In the genomic region with DNA sequence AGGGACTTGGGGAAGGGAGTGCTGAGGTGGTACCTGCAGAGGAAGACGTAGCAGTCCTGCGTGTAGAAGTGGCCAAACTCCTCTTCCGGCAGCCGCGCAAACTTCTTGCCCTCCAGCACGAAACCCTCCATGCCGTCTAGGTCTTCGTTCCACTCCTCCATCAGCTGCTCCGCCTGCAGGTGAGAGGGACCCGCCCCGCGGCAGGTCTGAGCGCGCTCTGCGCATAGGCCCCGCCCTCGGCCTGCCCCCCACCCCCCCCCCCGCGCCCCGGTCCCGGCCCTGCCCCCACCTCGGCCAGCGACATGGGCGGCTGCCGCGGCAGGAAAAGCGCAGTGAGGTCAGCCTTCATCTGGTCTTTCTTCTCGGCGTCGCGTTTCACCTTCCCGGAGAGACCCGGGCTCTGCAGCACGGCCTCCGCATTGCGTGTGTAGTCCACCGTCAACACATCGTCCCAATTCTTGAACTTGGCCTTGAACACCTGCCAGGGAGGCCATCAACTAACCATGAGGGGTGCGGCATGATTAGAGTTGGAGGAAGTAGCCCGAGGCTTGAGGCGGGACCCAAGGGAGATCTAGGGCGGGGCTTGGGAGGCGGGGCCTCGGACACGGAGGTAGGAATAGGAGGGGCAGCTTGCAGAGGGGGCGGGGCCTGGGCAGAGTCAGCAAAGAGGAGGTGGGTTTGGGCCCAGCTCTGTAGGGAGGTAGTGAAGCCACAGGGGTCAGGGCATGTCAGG, we compare ENCODE assay signal across 10 cellular contexts. TPM values are rescaled to one million over a fixed set of nuclear protein-coding genes. Genes with fewer than 3 reads are reported as not detected.
DNase-seq lines count a peak whose midpoint lies in the region; ATAC-seq and TF ChIP-seq lines count a peak whose summit lies in the region.
"Had no signal": no experiment of that assay in that cellular context is flagged by ENCODE, and none has a peak within 500 bp of the region (broad histone marks: within the 10 kb centered on the region; RNA-seq: fewer than 3 reads in every experiment).

No MANE protein-coding gene starts in this region.

- H3K36me3 ChIP-seq in thyroid gland = peaks cover 64 to 66% of the 10 kb centered on the region in 2 donors

- H3K4me1 Mint-ChIP-seq in brain = peaks cover 9% of the 10 kb centered on the region

- no peaks in the 10 kb centered on the region for H3K27me3 ChIP-seq in thyroid gland
- H3K27me3 ChIP-seq: BLaER1 treated with 17β-estradiol and CSF1 and Interleukin-3, amounts not matched to agents 10 nM and 100 nM; SJSA1 had no signal

- no peak overlapping the region for H3K27ac ChIP-seq in thyroid gland
- H3K27ac ChIP-seq: BLaER1 treated with 17β-estradiol and CSF1 and Interleukin-3, amounts not matched to agents 10 nM and 100 nM; SJSA1 had no signal

- intact Hi-C loops in thyroid gland (cut with DNase I) = no loop called here

- H3K9me3 ChIP-seq in thyroid gland = no peaks in the 10 kb centered on the region
- H3K9me3 ChIP-seq: BLaER1 treated with 17β-estradiol and CSF1 and Interleukin-3, amounts not matched to agents 10 nM and 100 nM; SJSA1 had no signal

- 33 to 56% methylated on average over 14 to 37 of the region's 46 CpGs for WGBS in thyroid gland, 2 donors

- no peak for ATAC-seq in GM19397 (IDR thresholded peaks at IDR 0.05; ENCODE audit: unreplicated experiment)

- H3K4me3 ChIP-seq in thyroid gland (replicated peaks in 1 of 3) = no peak overlapping the region
- H3K4me3 ChIP-seq: BLaER1 treated with 17β-estradiol and CSF1 and Interleukin-3, amounts not matched to agents 10 nM and 100 nM; SJSA1 had no signal

- no peaks in the 10 kb centered on the region for H3K27me3 Mint-ChIP-seq in brain

- H3K9me3 Mint-ChIP-seq in brain = no peaks in the 10 kb centered on the region

- peak overlapping the region in 3 of 5 experiments; percentile 47 to 86 (median 83) for H3K27ac Mint-ChIP-seq in brain

- H3K36me3 Mint-ChIP-seq in brain = peaks cover 57% of the 10 kb centered on the region

- no peaks in the 10 kb centered on the region for H3K4me1 ChIP-seq in thyroid gland
- H3K4me1 ChIP-seq: SJSA1 had no signal

- no peak for TF ChIP-seq POLR2A in thyroid gland (IDR thresholded peaks at IDR 0.05)

- no peak for TF ChIP-seq CTCF in brain (conservative IDR thresholded peaks at IDR 0.05)
- no peak for TF ChIP-seq CTCF in thyroid gland (IDR thresholded peaks at IDR 0.05)

- peak; percentile 38 to 47 for DNase-seq in activated CD4-positive, alpha-beta T cell treated with anti-CD3 and anti-CD28 coated beads for 24 hours (ENCODE audit: low read depth in 2 of 2)
- DNase-seq in activated CD4-positive, alpha-beta T cell treated with anti-CD3 and anti-CD28 coated beads, Interleukin-2, amount 50 U/mL, for 4 hours = no peak
- DNase-seq in NCI-H510A treated with DMSO at 0.1 percent for 48 hours (lab: John Stamatoyannopoulos, UW) (peak; percentile 79), kidney tubule cell (ENCODE audit: low spot score) (peak; percentile 80), thyroid gland (peak; percentile 66 to 83), GOT3 (lab: John Stamatoyannopoulos, UW) (no peak)

- H3K4me3 Mint-ChIP-seq in brain = peak overlapping the region in 2 of 5 experiments; percentile 22 to 81

RNA-seq across cellular contexts. Expression of gene FLII, which starts 11.5 kb away (rescaled TPM):
- 129 TPM for polyA plus RNA-seq in brain (ENCODE audit: insufficient read depth, low read depth, low replicate concordance)
- 100 to 1,000 TPM; 231 to 259 (median 241) TPM for total RNA-seq in thyroid gland

RNA-seq across cellular contexts. Expression of gene MIEF2, which starts 13.4 kb away (rescaled TPM):
- polyA plus RNA-seq in brain (ENCODE audit: insufficient read depth, low read depth, low replicate concordance) = 13.5 TPM
- total RNA-seq in thyroid gland = 10 to 100 TPM; 25.7 to 47.0 (median 34.9) TPM

RNA-seq across cellular contexts. Expression of gene LLGL1, which starts 21.6 kb away (rescaled TPM):
- polyA plus RNA-seq in brain (ENCODE audit: insufficient read depth, low read depth, low replicate concordance) = 71.6 TPM
- 10 to 100 TPM; 14.5 to 19.4 (median 17.5) TPM for total RNA-seq in thyroid gland

Comparison
In these comparisons a context has a peak if more than half of its experiments do, and no peak if none do; other contexts are left out.
1. DNase-seq: peak in activated CD4-positive, alpha-beta T cell treated with anti-CD3 and anti-CD28 coated beads for 24 hours (2 of 2), NCI-H510A treated with DMSO at 0.1 percent for 48 hours (single experiment), kidney tubule cell (single experiment) and thyroid gland (2 of 2); none in activated CD4-positive, alpha-beta T cell treated with anti-CD3 and anti-CD28 coated beads, Interleukin-2, amount 50 U/mL, for 4 hours (0 of 2) and GOT3 (single experiment).